Comparison of ENCODE assay signal across 11 cellular contexts in genomic region chr21:46661627-46662366, GRCh38. TPM values are rescaled to one million over a fixed set of nuclear protein-coding genes. Genes with fewer than 3 reads are reported as not detected.
DNase-seq lines count a peak whose midpoint lies in the region; ATAC-seq, FAIRE-seq and TF ChIP-seq lines count a peak whose summit lies in the region.
"Had no signal": no experiment of that assay in that cellular context is flagged by ENCODE, and none has a peak within 500 bp of the region (broad histone marks: within the 10 kb centered on the region; RNA-seq: fewer than 3 reads in every experiment).

No MANE protein-coding gene starts in this region.

- peak overlapping the region in 4 of 7 donors; percentile 12 to 78 (median 57) for H3K4me3 Mint-ChIP-seq in CD8-positive, alpha-beta memory T cell
- H3K4me3 Mint-ChIP-seq in T-helper 17 cell: peak overlapping the region; percentile 15

- peaks cover 15 to 70% (median 22%) of the 10 kb centered on the region in 3 donors for H3K36me3 Mint-ChIP-seq in CD8-positive, alpha-beta memory T cell
- peaks cover 5% of the 10 kb centered on the region for H3K36me3 Mint-ChIP-seq in T-helper 17 cell (ENCODE audit: low read depth)

- peaks cover 23% of the 10 kb centered on the region for H3K36me3 ChIP-seq in CD8-positive, alpha-beta memory T cell (ENCODE audit: insufficient read depth, low read length)
- peaks cover 19 to 34% (median 21%) of the 10 kb centered on the region in 3 donors for H3K36me3 ChIP-seq in skeletal muscle tissue (ENCODE audit: control insufficient read depth in 3 of 3, insufficient read depth in 3 of 3, low read length in 3 of 3)
- peaks cover 4 to 15% of the 10 kb centered on the region in 2 experiments; a peak in 4 of 5 replicates for H3K36me3 ChIP-seq in HepG2 (replicated peaks in 1 of 2; ENCODE audit: control insufficient read depth in 1 of 2, insufficient read depth in 2 of 2, low read length in 2 of 2)

- no peak for TF ChIP-seq RAD21 in HepG2 (CRISPR knock-in tag; IDR thresholded peaks at IDR 0.05)

- no TSS peak for BruUV-seq in HepG2 (replicated peaks; lab: Mats Ljungman, UMichigan)

- H3K9me3 ChIP-seq in CD8-positive, alpha-beta memory T cell (ENCODE audit: low read length): no peaks in the 10 kb centered on the region
- H3K9me3 ChIP-seq in T-helper 17 cell (ENCODE audit: control insufficient read depth, low read length, poor library complexity, severe bottlenecking) (no peaks in the 10 kb centered on the region), skeletal muscle tissue (ENCODE audit: control insufficient read depth in 3 of 3, low read length in 3 of 3) (no peaks in the 10 kb centered on the region), HepG2 (ENCODE audit: low read length) (no peaks in the 10 kb centered on the region)

- no peak for TF ChIP-seq POLR2A in HepG2 (IDR thresholded peaks at IDR 0.05; ENCODE audit: insufficient read depth in 1 of 2, low read depth in 2 of 2, low read length in 2 of 2)

- intact Hi-C loops in left ventricle myocardium superior (cut with micrococcal nuclease) (no loop called here), HepG2 (cut with micrococcal nuclease; ENCODE audit: unreplicated experiment) (no loop called here)

- no peaks in the 10 kb centered on the region for H3K27me3 ChIP-seq in CD8-positive, alpha-beta memory T cell (ENCODE audit: insufficient read depth, low read length, poor library complexity, severe bottlenecking)
- H3K27me3 ChIP-seq in skeletal muscle tissue (ENCODE audit: control insufficient read depth in 3 of 3, insufficient read depth in 3 of 3, low read length in 3 of 3) (peaks cover 0 to under 1% (median 0%) of the 10 kb centered on the region in 3 donors), HepG2 (ENCODE audit: control insufficient read depth in 1 of 2, insufficient read depth in 2 of 2, low read length in 2 of 2) (no peaks in the 10 kb centered on the region; a peak in 1 of 5 replicates)

- H3K4me1 ChIP-seq in CD8-positive, alpha-beta memory T cell (ENCODE audit: insufficient read depth, low read length): peaks cover 7% of the 10 kb centered on the region
- H3K4me1 ChIP-seq in skeletal muscle tissue (ENCODE audit: control insufficient read depth in 3 of 3, insufficient read depth in 3 of 3, low read length in 3 of 3) (peaks cover 0 to 4% (median 3%) of the 10 kb centered on the region in 3 donors), HepG2 (ENCODE audit: insufficient read depth, low read length) (peaks cover 3% of the 10 kb centered on the region)

- no peak overlapping the region for H2AFZ ChIP-seq in HepG2 (ENCODE audit: low read length)

- no peaks in the 10 kb centered on the region for H3K79me2 ChIP-seq in HepG2 (ENCODE audit: insufficient read depth, low read length)

- in situ Hi-C loops in HepG2 (cut with HindIII; ENCODE audit: extremely low pct_ligation_motif_present, low pct_unique_long_range_greater_than_20kb): no loop called here

- no peak overlapping the region for H3K4me2 ChIP-seq in HepG2 (ENCODE audit: low read depth, low read length)

- TF ChIP-seq CTCF in HepG2 (CRISPR knock-in tag; IDR thresholded peaks at IDR 0.05): no peak

- DNase-seq in CD8-positive, alpha-beta memory T cell: no peak
- no peak for DNase-seq in T-helper 17 cell
- DNase-seq in left ventricle myocardium superior: no peak
- DNase-seq in HepG2 (ENCODE audit: low spot score): no peak
- no peak for DNase-seq in dermis blood vessel endothelial cell
- DNase-seq in putamen (ENCODE audit: low spot score): no peak
- DNase-seq: NCI-H2081 had no signal

- WGBS in HepG2 (ENCODE audit: low lambda C conversion rate): 97% methylated on average over 53 of the region's 62 CpGs

- H3K9me3 Mint-ChIP-seq in CD8-positive, alpha-beta memory T cell: no peaks in the 10 kb centered on the region
- H3K9me3 Mint-ChIP-seq: H9 had no signal

- H3K4me3 ChIP-seq in CD8-positive, alpha-beta memory T cell (ENCODE audit: low read length): no peak overlapping the region
- peak overlapping the region in 2 of 3 donors; percentile 6 to 38 for H3K4me3 ChIP-seq in skeletal muscle tissue (ENCODE audit: low read length in 3 of 3)
- no peak overlapping the region for H3K4me3 ChIP-seq in HepG2 (replicated peaks in 1 of 3; ENCODE audit: insufficient read depth in 1 of 3, low read depth in 2 of 3, low read length in 3 of 3)

- H3K27ac Mint-ChIP-seq in CD8-positive, alpha-beta memory T cell: peak overlapping the region in 3 of 8 donors; percentile 21 to 72 (median 68)
- H3K27ac Mint-ChIP-seq in T-helper 17 cell: no peak overlapping the region
- H3K27ac Mint-ChIP-seq: H9 had no signal

- POLR2A ChIA-PET in CD8-positive, alpha-beta memory T cell (lab: Charles Lee): no interaction called here
- POLR2A ChIA-PET in HepG2 (lab: Yijun Ruan, JAX): interaction anchor here (1.4 kb wide), 1 partner anchor 26 kb away, joined by 3 read pairs; the partner anchor contains the start of gene PRMT2

- TF ChIP-seq EP300 in HepG2 (IDR thresholded peaks at IDR 0.05; ENCODE audit: low read depth in 2 of 2, low read length in 2 of 2) (no peak), HepG2 (CRISPR knock-in tag; IDR thresholded peaks at IDR 0.05; ENCODE audit: borderline replicate concordance) (no peak)

- peak overlapping the region in 2 of 3 donors; percentile 29 to 33 for H3K9ac ChIP-seq in skeletal muscle tissue (ENCODE audit: low read depth in 1 of 3, low read length in 3 of 3)
- no peak overlapping the region for H3K9ac ChIP-seq in HepG2 (ENCODE audit: insufficient read depth, low read depth, low read length)

- H3K27ac ChIP-seq in CD8-positive, alpha-beta memory T cell (ENCODE audit: low read depth, low read length): no peak overlapping the region
- H3K27ac ChIP-seq in skeletal muscle tissue (ENCODE audit: low read depth, low read length) (no peak overlapping the region), HepG2 (ENCODE audit: extremely low read length, insufficient read depth, low read length) (no peak overlapping the region)

- H3K4me1 Mint-ChIP-seq in CD8-positive, alpha-beta memory T cell: peaks cover 27 to 39% (median 35%) of the 10 kb centered on the region in 3 donors
- H3K4me1 Mint-ChIP-seq in T-helper 17 cell: peaks cover 12% of the 10 kb centered on the region

- CTCF ChIA-PET in CD8-positive, alpha-beta memory T cell (lab: Charles Lee): interaction anchor here (1.2 kb wide), 1 partner anchor 9 kb away, joined by 3 read pairs; no protein-coding TSS in a partner anchor
- CTCF ChIA-PET in HepG2 (lab: Yijun Ruan, JAX; ENCODE audit: low intra/inter-chr PET ratio, low total read pairs): no interaction called here

- no peak for FAIRE-seq in HepG2 (lab: Jason Lieb, UNC)
- FAIRE-seq: endometrium had no signal

- no peaks in the 10 kb centered on the region for H4K20me1 ChIP-seq in HepG2 (ENCODE audit: insufficient read depth, low read length)

- H3K27me3 Mint-ChIP-seq in CD8-positive, alpha-beta memory T cell: no peaks in the 10 kb centered on the region
- H3K27me3 Mint-ChIP-seq in T-helper 17 cell: no peaks in the 10 kb centered on the region

- ATAC-seq in T-helper 17 cell: peak; percentile 42
- ATAC-seq in left ventricle myocardium superior: peak; percentile 25
- ATAC-seq in HepG2: no peak; the same call in 2 of the 3 replicates
- no peak for ATAC-seq in HG02759 (IDR thresholded peaks at IDR 0.05; ENCODE audit: unreplicated experiment)

RNA-seq across cellular contexts. Expression of gene PRMT2, which starts 26.3 kb away (rescaled TPM):
- 10 to 100 TPM; 69.8 to 71.6 TPM for total RNA-seq in CD8-positive, alpha-beta memory T cell
- polyA plus RNA-seq in CD8-positive, alpha-beta memory T cell: 287 TPM
- 100 to 1,000 TPM in 1 of 2 donors, 10 to 100 TPM in 1; 89.1 to 102 TPM for total RNA-seq in T-helper 17 cell
- 56.8 TPM for total RNA-seq in left ventricle myocardium superior
- 96.6 TPM for total RNA-seq in skeletal muscle tissue
- 54.4 and 63.3 TPM in 2 replicates for total RNA-seq in HepG2 (2016; rRNA removed; fragmentation: Illumina TruSeq; extraction: Trizol)
- 77.4 and 86.8 TPM in 2 replicates for total RNA-seq in HepG2 (2016; cell fraction: cytosol; rRNA removed; fragmentation: Illumina TruSeq; extraction: Trizol; ENCODE audit: low read depth)
- total RNA-seq in HepG2 (2016; cell fraction: insoluble cytoplasmic fraction; rRNA removed; fragmentation: Illumina TruSeq; extraction: Trizol): 53.4 and 57.4 TPM in 2 replicates
- total RNA-seq in HepG2 (2016; cell fraction: membrane; rRNA removed; fragmentation: Illumina TruSeq; extraction: Trizol): 107 and 119 TPM in 2 replicates
- total RNA-seq in HepG2 (2016; cell fraction: nucleus; rRNA removed; fragmentation: Illumina TruSeq; extraction: Trizol): 30.5 and 39.1 TPM in 2 replicates
- polyA plus RNA-seq in HepG2 (2011; rRNA removed): 75.9 and 78.8 TPM in 2 replicates
- 94.5 and 113 TPM in 2 replicates for polyA plus RNA-seq in HepG2 (2011; cell fraction: cytosol; rRNA removed)
- 103 and 105 TPM in 2 replicates for polyA plus RNA-seq in HepG2 (2011; cell fraction: nucleus; rRNA removed)
- 35.7 and 48.7 TPM in 2 replicates for polyA plus RNA-seq in HepG2 (2012)
- 112 and 134 TPM in 2 replicates for polyA plus RNA-seq in HepG2 (2016; cell fraction: cytosol; fragmentation: Illumina TruSeq; extraction: Trizol; ENCODE audit: low read depth)
- 63.9 and 73.9 TPM in 2 replicates for polyA plus RNA-seq in HepG2 (2016; cell fraction: insoluble cytoplasmic fraction; fragmentation: Illumina TruSeq; extraction: Trizol; ENCODE audit: low read depth)
- polyA plus RNA-seq in HepG2 (2016; cell fraction: membrane; fragmentation: Illumina TruSeq; extraction: Trizol; ENCODE audit: low read depth): 114 and 126 TPM in 2 replicates
- 61.2 and 66.3 TPM in 2 replicates for polyA plus RNA-seq in HepG2 (2016; cell fraction: nucleus; fragmentation: Illumina TruSeq; extraction: Trizol; ENCODE audit: insufficient read depth, low read depth)
- polyA minus RNA-seq in HepG2 (2011; rRNA and poly(A)+ RNA removed; ENCODE audit: low replicate concordance): 63.7 and 112 TPM in 2 replicates
- polyA minus RNA-seq in HepG2 (2011; cell fraction: cytosol; rRNA and poly(A)+ RNA removed): 25.9 and 26.0 TPM in 2 replicates
- 50.1 and 53.1 TPM in 2 replicates for polyA minus RNA-seq in HepG2 (2011; cell fraction: nucleus; rRNA and poly(A)+ RNA removed)
- total RNA-seq in dermis blood vessel endothelial cell: 158 and 202 TPM in 2 replicates

RNA-seq across cellular contexts. Expression of gene S100B, which starts 56.9 kb away (rescaled TPM):
- 1 to 10 TPM in 1 of 2 experiments, under 1 TPM in 1; 0.91 to 1.4 TPM for total RNA-seq in CD8-positive, alpha-beta memory T cell
- polyA plus RNA-seq in CD8-positive, alpha-beta memory T cell: 24.1 TPM
- total RNA-seq in T-helper 17 cell: not detected
- total RNA-seq in left ventricle myocardium superior: 3.5 TPM
- 25.6 TPM for total RNA-seq in skeletal muscle tissue
- total RNA-seq in HepG2 (2016; rRNA removed; fragmentation: Illumina TruSeq; extraction: Trizol): not detected in 2 replicates
- 0.26 TPM in 1 of 2 replicates, not detected in the other for total RNA-seq in HepG2 (2016; cell fraction: cytosol; rRNA removed; fragmentation: Illumina TruSeq; extraction: Trizol; ENCODE audit: low read depth)
- not detected in 2 replicates for total RNA-seq in HepG2 (2016; cell fraction: insoluble cytoplasmic fraction; rRNA removed; fragmentation: Illumina TruSeq; extraction: Trizol)
- total RNA-seq in HepG2 (2016; cell fraction: membrane; rRNA removed; fragmentation: Illumina TruSeq; extraction: Trizol): not detected in 2 replicates
- not detected in 2 replicates for total RNA-seq in HepG2 (2016; cell fraction: nucleus; rRNA removed; fragmentation: Illumina TruSeq; extraction: Trizol)
- polyA plus RNA-seq in HepG2 (2011; rRNA removed): not detected in 2 replicates
- not detected in 2 replicates for polyA plus RNA-seq in HepG2 (2011; cell fraction: cytosol; rRNA removed)
- not detected in 2 replicates for polyA plus RNA-seq in HepG2 (2011; cell fraction: nucleus; rRNA removed)
- polyA plus RNA-seq in HepG2 (2012): not detected in 2 replicates
- not detected in 2 replicates for polyA plus RNA-seq in HepG2 (2016; cell fraction: cytosol; fragmentation: Illumina TruSeq; extraction: Trizol; ENCODE audit: low read depth)
- polyA plus RNA-seq in HepG2 (2016; cell fraction: insoluble cytoplasmic fraction; fragmentation: Illumina TruSeq; extraction: Trizol; ENCODE audit: low read depth): not detected in 2 replicates
- not detected in 2 replicates for polyA plus RNA-seq in HepG2 (2016; cell fraction: membrane; fragmentation: Illumina TruSeq; extraction: Trizol; ENCODE audit: low read depth)
- polyA plus RNA-seq in HepG2 (2016; cell fraction: nucleus; fragmentation: Illumina TruSeq; extraction: Trizol; ENCODE audit: insufficient read depth, low read depth): not detected in 2 replicates
- not detected in 2 replicates for polyA minus RNA-seq in HepG2 (2011; rRNA and poly(A)+ RNA removed; ENCODE audit: low replicate concordance)
- polyA minus RNA-seq in HepG2 (2011; cell fraction: cytosol; rRNA and poly(A)+ RNA removed): not detected in 2 replicates
- 0.90 TPM in 1 of 2 replicates, not detected in the other for polyA minus RNA-seq in HepG2 (2011; cell fraction: nucleus; rRNA and poly(A)+ RNA removed)
- not detected in 2 replicates for total RNA-seq in dermis blood vessel endothelial cell

Comparison
In these comparisons a context has a peak if more than half of its experiments do, and no peak if none do; other contexts are left out.
1. H3K4me3 ChIP-seq: peak in skeletal muscle tissue (2 of 3); none in CD8-positive, alpha-beta memory T cell (single experiment) and HepG2 (0 of 3).
2. ATAC-seq: peak in T-helper 17 cell (single experiment) and left ventricle myocardium superior (single experiment); none in HepG2 (single experiment) and HG02759 (single experiment).